Comparison of ENCODE assay signal across 11 cellular contexts in genomic region chr1:10459185-10459584, GRCh38. TPM values are rescaled to one million over a fixed set of nuclear protein-coding genes. Genes with fewer than 3 reads are reported as not detected.
DNase-seq lines count a peak whose midpoint lies in the region; FAIRE-seq and TF ChIP-seq lines count a peak whose summit lies in the region.
"Had no signal": no experiment of that assay in that cellular context is flagged by ENCODE, and none has a peak within 500 bp of the region (broad histone marks: within the 10 kb centered on the region; RNA-seq: fewer than 3 reads in every experiment).

No MANE protein-coding gene starts in this region.

- no peak for FAIRE-seq in kidney (lab: Jason Lieb, UNC)

- H3K36me3 ChIP-seq in kidney (ENCODE audit: control insufficient read depth in 1 of 2, insufficient read depth in 2 of 2, low read length in 2 of 2), result peaks cover 13 to 17% of the 10 kb centered on the region in 2 donors

- no peaks in the 10 kb centered on the region for H3K9me3 ChIP-seq in kidney (ENCODE audit: control insufficient read depth in 1 of 2, low read length in 2 of 2)

- DNase-seq in AG20443 (ENCODE audit: low spot score), result peak; percentile 69
- DNase-seq in HPDE6-E6E7 (ENCODE audit: extremely low spot score), result peak; percentile 80
- DNase-seq in kidney glomerular epithelial cell (lab: John Stamatoyannopoulos, UW), result peak; percentile 83
- DNase-seq in iPS-NIHi7 (ENCODE audit: extremely low spot score), result no peak
- no peak for DNase-seq in cortex of kidney (lab: John Stamatoyannopoulos, UW)
- no peak for DNase-seq in 8988T
- DNase-seq in kidney, result no peak
- DNase-seq: activated naive CD8-positive, alpha-beta T cell treated with anti-CD3 and anti-CD28 coated beads, Interleukin-2, amount 50 U/mL, for 24 hours; NCI-H1092 treated with DMSO at 0.1 percent for 48 hours had no signal

- H3K9ac ChIP-seq in kidney (ENCODE audit: low read length in 2 of 2), result no peak overlapping the region

- TF ChIP-seq CTCF in VCaP (conservative IDR thresholded peaks at IDR 0.05) (no peak), kidney (IDR thresholded peaks at IDR 0.05; ENCODE audit: borderline replicate concordance, extremely low read depth, insufficient read depth) (no peak)

- H3K27ac ChIP-seq in VCaP (peak overlapping the region; percentile 16), kidney (ENCODE audit: low read depth in 2 of 2, low read length in 2 of 2) (no peak overlapping the region)

- no peak overlapping the region for H3K4me3 ChIP-seq in kidney (ENCODE audit: low read length in 2 of 2)

- intact Hi-C loops in kidney (cut with DNase I), result no loop called here

- H3K4me1 ChIP-seq in kidney (ENCODE audit: control insufficient read depth in 1 of 2, insufficient read depth in 1 of 2, low read depth in 1 of 2, low read length in 2 of 2), result peaks cover 0 to 2% of the 10 kb centered on the region in 2 donors

RNA-seq across cellular contexts. Expression of gene CORT, which starts 9.4 kb away (rescaled TPM):
- total RNA-seq in kidney, result 0.22 TPM
- 0.62 TPM for polyA plus RNA-seq in kidney (ENCODE audit: insufficient read depth, low read depth, low replicate concordance)
- total RNA-seq: T-helper 1 cell treated with Interleukin-12 subunit alpha and Interleukin-12 subunit beta and Interleukin-4 antibody, amounts not matched to agents 30 ng/mL and 1 ng/mL, for 36 hours had no signal

RNA-seq across cellular contexts. Expression of gene DFFA, which starts 13.1 kb away (rescaled TPM):
- 33.4 TPM for total RNA-seq in kidney
- polyA plus RNA-seq in kidney (ENCODE audit: insufficient read depth, low read depth, low replicate concordance), result 27.2 TPM

RNA-seq across cellular contexts. Expression of gene PEX14, which starts 15.6 kb away (rescaled TPM):
- 22.8 TPM for total RNA-seq in kidney
- polyA plus RNA-seq in kidney (ENCODE audit: insufficient read depth, low read depth, low replicate concordance), result 25.8 TPM

RNA-seq across cellular contexts. Expression of gene CENPS, which starts 29.0 kb away (rescaled TPM):
- 21.9 TPM for total RNA-seq in kidney
- 45.1 TPM for polyA plus RNA-seq in kidney (ENCODE audit: insufficient read depth, low read depth, low replicate concordance)

Comparison
In these comparisons a context has a peak if more than half of its experiments do, and no peak if none do; other contexts are left out.
1. DNase-seq: peak in AG20443 (single experiment), HPDE6-E6E7 (single experiment) and kidney glomerular epithelial cell (single experiment); none in iPS-NIHi7 (single experiment), cortex of kidney (single experiment), 8988T (single experiment) and kidney (single experiment).